2 cellular contexts compared by ENCODE assay signal in genomic region chr2:96816836-96817702, GRCh38.
A peak's percentile ranks its signal among the peaks of the same experiment; 100 is the strongest.
TF ChIP-seq lines count a peak whose summit lies in the region.

No MANE protein-coding gene starts in this region.

TF ChIP-seq in GM12891, 5 proteins besides CTCF, POLR2A, EP300 and RAD21:
- TF ChIP-seq SPI1 (IDR thresholded peaks at IDR 0.05; ENCODE audit: low read depth, low read length): no peak
- TF ChIP-seq POU2F2 (IDR thresholded peaks at IDR 0.05; ENCODE audit: low read depth, low read length): no peak
- no peak for TF ChIP-seq PAX5 (IDR thresholded peaks at IDR 0.05; ENCODE audit: insufficient read depth, low read length, severe bottlenecking)
- TF ChIP-seq TAF1 (IDR thresholded peaks at IDR 0.05; ENCODE audit: low read depth, low read length): no peak
- no peak for TF ChIP-seq POLR2AphosphoS5 (IDR thresholded peaks at IDR 0.05; ENCODE audit: low read depth, low read length)

TF ChIP-seq in H1, 55 proteins besides CTCF, POLR2A, EP300 and RAD21:
- TF ChIP-seq SAP30 (IDR thresholded peaks at IDR 0.05; ENCODE audit: insufficient read depth, insufficient replicate concordance, low read length) (peak; percentile 38), ATF3 (IDR thresholded peaks at IDR 0.05; ENCODE audit: insufficient read depth, low read depth, low read length) (no peak), CEBPB (IDR thresholded peaks at IDR 0.05; ENCODE audit: low read depth, low read length) (no peak), GTF2F1 (IDR thresholded peaks at IDR 0.05; ENCODE audit: borderline replicate concordance, low read depth, low read length) (no peak), NANOG (IDR thresholded peaks at IDR 0.05; ENCODE audit: insufficient read depth, low read depth, low read length, poor library complexity, severe bottlenecking) (no peak), CBX5 (IDR thresholded peaks at IDR 0.05; ENCODE audit: low read depth, low read length) (no peak), NRF1 (IDR thresholded peaks at IDR 0.05; ENCODE audit: low read depth, low read length) (no peak), E2F6 (IDR thresholded peaks at IDR 0.05) (no peak), TAF1 (IDR thresholded peaks at IDR 0.05; ENCODE audit: low read depth, low read length) (no peak), RBBP5 (IDR thresholded peaks at IDR 0.05; ENCODE audit: borderline replicate concordance, low read depth, low read length) (peak; percentile 16; the same call in 1 of the 2 replicates), MAX (IDR thresholded peaks at IDR 0.05) (peak; percentile 15; the same call in 1 of the 2 replicates), CREB1 (IDR thresholded peaks at IDR 0.05) (no peak), BRCA1 (IDR thresholded peaks at IDR 0.05; ENCODE audit: low read depth, low read length) (no peak), ZNF274 (IDR thresholded peaks at IDR 0.05; ENCODE audit: borderline replicate concordance, extremely low read depth, low read length) (no peak), KDM4A (IDR thresholded peaks at IDR 0.05; ENCODE audit: low read depth, low read length, severe bottlenecking) (peak; percentile 23), GABPA (IDR thresholded peaks at IDR 0.05; ENCODE audit: borderline replicate concordance, insufficient read depth, low read length) (no peak; the same call in 1 of the 2 replicates), SIRT6 (IDR thresholded peaks at IDR 0.05; ENCODE audit: low read length) (no peak), YY1 (IDR thresholded peaks at IDR 0.05; ENCODE audit: low read depth, low read length) (0 out of 2 replicates have a peak, but pooled peaks have one; percentile 5), TAF7 (optimal IDR thresholded peaks at IDR 0.05; ENCODE audit: borderline replicate concordance, low read depth, low read length) (no peak), TEAD4 (IDR thresholded peaks at IDR 0.05; ENCODE audit: low read depth, low read length) (no peak)
